ENCODE assay signal across 11 cellular contexts in the genomic region with DNA sequence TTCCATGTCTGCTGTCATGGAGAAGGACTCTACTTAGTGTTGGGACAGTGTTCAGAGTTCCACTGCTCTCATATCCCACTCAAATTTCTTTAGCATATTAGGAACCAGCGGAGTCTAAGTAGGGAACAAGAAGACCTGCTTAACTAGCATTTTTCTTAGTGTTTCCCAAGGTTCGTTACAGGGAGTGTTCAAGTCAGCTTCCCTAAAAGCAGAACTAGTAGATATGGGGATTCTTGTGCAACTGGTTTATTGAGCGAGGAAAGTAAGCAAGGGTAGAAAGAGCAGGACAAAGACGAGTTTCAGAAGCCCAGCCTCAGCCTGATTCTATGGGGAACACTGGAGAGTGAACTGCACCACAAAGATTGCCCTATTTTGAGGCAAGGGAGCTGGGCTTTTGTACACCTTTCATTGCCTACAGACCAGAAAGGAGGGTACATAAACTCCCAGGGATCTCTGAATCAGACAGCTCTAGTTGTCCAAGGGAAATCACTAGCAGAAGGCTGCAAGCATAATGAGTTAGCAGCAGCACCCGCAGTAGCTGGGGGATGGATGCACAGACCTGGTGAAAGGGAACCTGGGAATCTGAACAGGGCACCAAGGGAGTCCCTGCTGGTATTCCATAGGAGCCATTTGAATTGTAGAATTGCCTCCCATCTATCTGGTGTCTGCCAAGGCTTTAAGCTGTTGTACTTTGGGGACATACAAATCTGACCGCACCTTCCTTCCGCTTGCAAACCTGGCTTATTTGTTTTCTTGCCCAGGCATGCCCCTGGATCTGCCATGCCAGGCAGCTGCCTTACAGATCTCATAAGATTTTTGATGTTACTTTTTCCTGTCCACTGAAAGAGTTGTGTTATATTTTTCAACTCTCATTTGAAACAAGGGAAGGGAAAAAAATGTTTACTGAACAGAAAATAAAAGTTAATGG. TPM values are rescaled to one million over a fixed set of nuclear protein-coding genes. Genes with fewer than 3 reads are reported as not detected.
DNase-seq lines count a peak whose midpoint lies in the region; ATAC-seq, FAIRE-seq and TF ChIP-seq lines count a peak whose summit lies in the region.
"Had no signal": no experiment of that assay in that cellular context is flagged by ENCODE, and none has a peak within 500 bp of the region (broad histone marks: within the 10 kb centered on the region; RNA-seq: fewer than 3 reads in every experiment).

No MANE protein-coding gene starts in this region.

- no peak overlapping the region for H3K4me3 Mint-ChIP-seq in chondrocyte (ENCODE audit: unreplicated experiment)

- in situ Hi-C loops in brain microvascular endothelial cell (cut with HindIII; ENCODE audit: low pct_ligation_motif_present, low sequenced_read_pairs), result no loop called here

- H3K4me1 ChIP-seq in HUES6 (ENCODE audit: control insufficient read depth, insufficient read depth, low read length), result peaks cover 44% of the 10 kb centered on the region
- H3K4me1 ChIP-seq in hepatocyte (ENCODE audit: insufficient read depth), result peaks cover 8% of the 10 kb centered on the region
- peaks cover 0 to 4% of the 10 kb centered on the region in 2 donors for H3K4me1 ChIP-seq in small intestine (ENCODE audit: control insufficient read depth in 2 of 2, insufficient read depth in 1 of 2, low read depth in 1 of 2, low read length in 1 of 2)

- no peaks in the 10 kb centered on the region for H3K36me3 Mint-ChIP-seq in chondrocyte (ENCODE audit: low read depth)

- peak; percentile 97 to 98 for DNase-seq in AML-193 (lab: John Stamatoyannopoulos, UW)
- peak; percentile 98 for DNase-seq in SIG-M5 treated with dmso at 0.1 percent for 504 hours (lab: John Stamatoyannopoulos, UW; ENCODE audit: unreplicated experiment)
- DNase-seq in hepatocyte (ENCODE audit: low spot score), result no peak
- no peak for DNase-seq in small intestine
- DNase-seq in brain microvascular endothelial cell, result no peak
- no peak for DNase-seq in chondrocyte (ENCODE audit: low spot score)
- DNase-seq: NCI-H2029 treated with DMSO at 0.1 percent for 48 hours; stimulated activated CD4-positive, alpha-beta T cell treated with anti-CD3 and anti-CD28 coated beads, Interleukin-4, amount 100 ng/mL, for 1 hour had no signal

- no peak for ATAC-seq in GM18505 (IDR thresholded peaks at IDR 0.05; ENCODE audit: unreplicated experiment)

- H2AFZ ChIP-seq in hepatocyte, result no peak overlapping the region

- 76% methylated on average over 7 of the region's 7 CpGs for WGBS in hepatocyte (ENCODE audit: low lambda C conversion rate, missing lambda C conversion rate)
- 77 to 87% (median 85%) methylated on average over 7 of the region's 7 CpGs for WGBS in small intestine, 3 donors

- no peaks in the 10 kb centered on the region for H3K9me2 ChIP-seq in hepatocyte (replicated peaks; ENCODE audit: insufficient read depth)

- no peak for TF ChIP-seq CTCF in hepatocyte (IDR thresholded peaks at IDR 0.05; ENCODE audit: poor library complexity)
- TF ChIP-seq CTCF in brain microvascular endothelial cell (IDR thresholded peaks at IDR 0.05; ENCODE audit: low read depth, low read length, missing control alignments), result no peak
- TF ChIP-seq CTCF in chondrocyte (IDR thresholded peaks at IDR 0.05), result no peak

- H3K79me2 ChIP-seq in hepatocyte, result peaks cover 40% of the 10 kb centered on the region

- H3K4me1 Mint-ChIP-seq in chondrocyte (ENCODE audit: low read depth), result peaks cover 3% of the 10 kb centered on the region

- no peak overlapping the region for H3K4me3 ChIP-seq in HUES6 (ENCODE audit: low read depth, low read length)
- no peak overlapping the region for H3K4me3 ChIP-seq in hepatocyte
- H3K4me3 ChIP-seq in small intestine (ENCODE audit: low read depth in 1 of 2, low read length in 2 of 2), result no peak overlapping the region
- no peak overlapping the region for H3K4me3 ChIP-seq in brain microvascular endothelial cell (ENCODE audit: low read depth, low read length)

- TF ChIP-seq POLR2A in GM18505 (IDR thresholded peaks at IDR 0.05; ENCODE audit: borderline replicate concordance, extremely low read depth, insufficient read depth, insufficient read length), result no peak

- H3K27me3 ChIP-seq in HUES6 (ENCODE audit: control insufficient read depth, insufficient read depth, low read length) (no peaks in the 10 kb centered on the region), hepatocyte (no peaks in the 10 kb centered on the region), small intestine (ENCODE audit: control insufficient read depth in 2 of 2, insufficient read depth in 2 of 2, low read length in 2 of 2) (no peaks in the 10 kb centered on the region), brain microvascular endothelial cell (replicated peaks) (no peaks in the 10 kb centered on the region)

- H3K4me2 ChIP-seq in hepatocyte, result peak overlapping the region; percentile 35

- H3K9ac ChIP-seq in HUES6 (ENCODE audit: low read length), result no peak overlapping the region

- H3K27ac Mint-ChIP-seq in chondrocyte (ENCODE audit: unreplicated experiment), result no peak overlapping the region

- H3K27ac ChIP-seq in HUES6 (ENCODE audit: low read depth, low read length), result peak overlapping the region; percentile 26; the same call in 1 of the 2 replicates
- peak overlapping the region; percentile 47 for H3K27ac ChIP-seq in hepatocyte
- peak overlapping the region in 1 of 2 donors; percentile 18 for H3K27ac ChIP-seq in small intestine (ENCODE audit: low read depth in 1 of 2, low read length in 1 of 2)
- H3K27ac ChIP-seq in brain microvascular endothelial cell, result no peak overlapping the region

- H3K27me3 Mint-ChIP-seq in chondrocyte (ENCODE audit: low read depth), result no peaks in the 10 kb centered on the region

- FAIRE-seq in small intestine (lab: Jason Lieb, UNC), result no peak

- no peaks in the 10 kb centered on the region for H3K9me3 Mint-ChIP-seq in chondrocyte (ENCODE audit: low read depth)
- H3K9me3 Mint-ChIP-seq: activated naive CD4-positive, alpha-beta T cell treated with anti-CD3 and anti-CD28 coated beads, Interleukin-2, amount 50 U/mL, for 72 hours had no signal

- no peaks in the 10 kb centered on the region for H3K9me3 ChIP-seq in HUES6 (ENCODE audit: control insufficient read depth, insufficient read depth, low read depth, low read length)
- no peaks in the 10 kb centered on the region for H3K9me3 ChIP-seq in hepatocyte (ENCODE audit: low read depth)
- H3K9me3 ChIP-seq in small intestine (ENCODE audit: control insufficient read depth, low read depth), result no peaks in the 10 kb centered on the region

- H4K20me1 ChIP-seq in hepatocyte (ENCODE audit: insufficient read depth, poor library complexity, severe bottlenecking), result no peaks in the 10 kb centered on the region

- H3K36me3 ChIP-seq in HUES6 (ENCODE audit: control insufficient read depth, insufficient read depth, low read length) (no peaks in the 10 kb centered on the region), hepatocyte (replicated peaks; ENCODE audit: insufficient read depth, low read depth) (no peaks in the 10 kb centered on the region), small intestine (ENCODE audit: control insufficient read depth in 2 of 2, insufficient read depth in 2 of 2, low read length in 2 of 2) (no peaks in the 10 kb centered on the region), brain microvascular endothelial cell (replicated peaks) (no peaks in the 10 kb centered on the region)

RNA-seq across cellular contexts. Expression of a gene that starts 15.1 kb away (rescaled TPM):
- total RNA-seq in hepatocyte (6.1 and 11.4 TPM in 2 replicates), chondrocyte (8.8 to 10.6 TPM (median 9.3 TPM) in 3 replicates)
- polyA plus RNA-seq in hepatocyte (62.5 and 63.0 TPM in 2 replicates), small intestine (1 to 10 TPM; 2.0 to 5.6 (median 3.5) TPM)

Comparison
In these comparisons a context has a peak if more than half of its experiments do, and no peak if none do; other contexts are left out.
1. DNase-seq: peak in AML-193 (2 of 2) and SIG-M5 treated with dmso at 0.1 percent for 504 hours (single experiment); none in hepatocyte (single experiment), small intestine (single experiment), brain microvascular endothelial cell (single experiment) and chondrocyte (single experiment).